In genomic region chr7:22640269-22640668, GRCh38 we compare ENCODE assay signal across 12 cellular contexts.
DNase-seq lines count a peak whose midpoint lies in the region; ATAC-seq and TF ChIP-seq lines count a peak whose summit lies in the region.
"Had no signal": no experiment of that assay in that cellular context is flagged by ENCODE, and none has a peak within 500 bp of the region (broad histone marks: within the 10 kb centered on the region; RNA-seq: fewer than 3 reads in every experiment).

No MANE protein-coding gene starts in this region.

- H3K79me2 ChIP-seq in trophoblast cell (ENCODE audit: control insufficient read depth, insufficient read depth, low read length, poor library complexity): no peaks in the 10 kb centered on the region

- H3K4me2 ChIP-seq in trophoblast cell (ENCODE audit: low read length): no peak overlapping the region

- no peak overlapping the region for H4K12ac ChIP-seq in trophoblast cell (ENCODE audit: low read depth, low read length)

- no peaks in the 10 kb centered on the region for H3K79me1 ChIP-seq in trophoblast cell (ENCODE audit: low read length)

- no peak overlapping the region for H3K14ac ChIP-seq in trophoblast cell (ENCODE audit: low read length)

- peaks cover 23% of the 10 kb centered on the region for H3K36me3 Mint-ChIP-seq in activated naive CD4-positive, alpha-beta T cell treated with anti-CD3 and anti-CD28 coated beads, Interleukin-2, amount 10 ng/mL, durations not matched to agents 7 days and 5 days

- H3K4me3 Mint-ChIP-seq in activated naive CD4-positive, alpha-beta T cell treated with anti-CD3 and anti-CD28 coated beads, Interleukin-2, amount 10 ng/mL, durations not matched to agents 7 days and 5 days: no peak overlapping the region
- H3K4me3 Mint-ChIP-seq: nephron had no signal

- peak; percentile 61 for DNase-seq in activated naive CD4-positive, alpha-beta T cell treated with anti-CD3 and anti-CD28 coated beads, Interleukin-2, amount 10 ng/mL, durations not matched to agents 7 days and 5 days
- no peak for DNase-seq in cerebellar nuclear complex (lab: John Stamatoyannopoulos, UW)
- DNase-seq in H7: no peak
- DNase-seq in heart right ventricle: no peak
- DNase-seq in trophoblast cell: no peak
- DNase-seq: NCI-H526 had no signal

- no peak overlapping the region for H3K4me3 ChIP-seq in H7 (ENCODE audit: insufficient read depth, low read depth, low read length)
- H3K4me3 ChIP-seq in heart right ventricle: no peak overlapping the region
- no peak overlapping the region for H3K4me3 ChIP-seq in trophoblast cell (ENCODE audit: low read depth, low read length)
- H3K4me3 ChIP-seq: breast epithelium, gastroesophageal sphincter had no signal

- ATAC-seq in GM18511 (IDR thresholded peaks at IDR 0.05; ENCODE audit: unreplicated experiment) (peak; percentile 99), GM21367 (IDR thresholded peaks at IDR 0.05; ENCODE audit: unreplicated experiment) (peak; percentile 93), HG03103 (IDR thresholded peaks at IDR 0.05; ENCODE audit: low read depth, unreplicated experiment) (peak; percentile 96), heart right ventricle (no peak)
- ATAC-seq: gastroesophageal sphincter had no signal

- no peak overlapping the region for H2BK120ac ChIP-seq in trophoblast cell (ENCODE audit: insufficient read depth, low read length, poor library complexity)

- no peak overlapping the region for H2BK5ac ChIP-seq in trophoblast cell (ENCODE audit: low read depth, low read length, poor library complexity)

- H3K9me3 ChIP-seq in heart right ventricle (peaks cover 0 to 45% (median 18%) of the 10 kb centered on the region in 11 donors), trophoblast cell (ENCODE audit: insufficient read depth, low read depth, low read length) (no peaks in the 10 kb centered on the region)

- no peaks in the 10 kb centered on the region for H3K27me3 Mint-ChIP-seq in activated naive CD4-positive, alpha-beta T cell treated with anti-CD3 and anti-CD28 coated beads, Interleukin-2, amount 10 ng/mL, durations not matched to agents 7 days and 5 days

- no peak overlapping the region for H3K4ac ChIP-seq in trophoblast cell (ENCODE audit: low read depth, low read length)

- no peak overlapping the region for H3K9ac ChIP-seq in trophoblast cell (ENCODE audit: low read length)

- no peaks in the 10 kb centered on the region for H3K36me3 ChIP-seq in H7 (replicated peaks; ENCODE audit: control insufficient read depth, insufficient read depth, low read length)
- no peaks in the 10 kb centered on the region for H3K36me3 ChIP-seq in heart right ventricle
- no peaks in the 10 kb centered on the region for H3K36me3 ChIP-seq in trophoblast cell (ENCODE audit: control insufficient read depth in 1 of 2, insufficient read depth in 2 of 2, low read length in 2 of 2)
- H3K36me3 ChIP-seq: breast epithelium, gastroesophageal sphincter had no signal

- no peak overlapping the region for H2BK12ac ChIP-seq in trophoblast cell (ENCODE audit: low read length)

- H3K4me1 ChIP-seq in heart right ventricle (no peaks in the 10 kb centered on the region), trophoblast cell (ENCODE audit: control insufficient read depth in 1 of 2, insufficient read depth in 2 of 2, low read length in 2 of 2) (no peaks in the 10 kb centered on the region)
- H3K4me1 ChIP-seq: breast epithelium had no signal

- peaks cover 20% of the 10 kb centered on the region for H3K9me3 Mint-ChIP-seq in activated naive CD4-positive, alpha-beta T cell treated with anti-CD3 and anti-CD28 coated beads, Interleukin-2, amount 10 ng/mL, durations not matched to agents 7 days and 5 days

- no peak overlapping the region for H2AK5ac ChIP-seq in trophoblast cell (ENCODE audit: low read length)

- H3K27ac Mint-ChIP-seq in activated naive CD4-positive, alpha-beta T cell treated with anti-CD3 and anti-CD28 coated beads, Interleukin-2, amount 10 ng/mL, durations not matched to agents 7 days and 5 days: peak overlapping the region; percentile 74
- H3K27ac Mint-ChIP-seq: nephron had no signal

- 95 to 97% methylated on average over 8 of the region's 8 CpGs for WGBS in heart right ventricle, 2 donors
- WGBS in trophoblast cell (ENCODE audit: extremely low coverage, insufficient coverage, insufficient read length): no CpG with 5 or more reads among the region's 8 CpGs

- no peaks in the 10 kb centered on the region for H3K27me3 ChIP-seq in H7 (ENCODE audit: control insufficient read depth, insufficient read depth, low read length)
- no peaks in the 10 kb centered on the region for H3K27me3 ChIP-seq in heart right ventricle
- no peaks in the 10 kb centered on the region for H3K27me3 ChIP-seq in trophoblast cell (ENCODE audit: insufficient read depth, low read length)
- H3K27me3 ChIP-seq: breast epithelium, gastroesophageal sphincter had no signal

- H3K18ac ChIP-seq in trophoblast cell (ENCODE audit: low read length): no peak overlapping the region

- no peak overlapping the region for H3K27ac ChIP-seq in heart right ventricle
- no peak overlapping the region for H3K27ac ChIP-seq in trophoblast cell (ENCODE audit: low read depth, low read length)
- H3K27ac ChIP-seq: breast epithelium, gastroesophageal sphincter had no signal

- H4K8ac ChIP-seq in trophoblast cell (ENCODE audit: low read depth, low read length): no peak overlapping the region

- no peak overlapping the region for H4K91ac ChIP-seq in trophoblast cell (ENCODE audit: low read depth, low read length)

- H2AFZ ChIP-seq in trophoblast cell (ENCODE audit: insufficient read depth, low read length, poor library complexity): no peak overlapping the region

- H3K23ac ChIP-seq in trophoblast cell (ENCODE audit: low read length): no peak overlapping the region

- H3K4me1 Mint-ChIP-seq in activated naive CD4-positive, alpha-beta T cell treated with anti-CD3 and anti-CD28 coated beads, Interleukin-2, amount 10 ng/mL, durations not matched to agents 7 days and 5 days: peaks cover 25% of the 10 kb centered on the region
- H3K4me1 Mint-ChIP-seq: nephron had no signal

- CTCF ChIA-PET in activated naive CD4-positive, alpha-beta T cell treated with anti-CD3 and anti-CD28 coated beads, Interleukin-2, amount 10 ng/mL, durations not matched to agents 7 days and 5 days (lab: Charles Lee): interaction anchor here (0.6 to 0.7 kb wide), 2 partner anchors 61 to 87 kb away, joined by 3 read pairs; partner anchors contain the start of gene IL6

- TF ChIP-seq CTCF in heart right ventricle (IDR thresholded peaks at IDR 0.05): no peak

- intact Hi-C loops in heart right ventricle (cut with DNase I): no loop called here

Comparison
In these comparisons a context has a peak if more than half of its experiments do, and no peak if none do; other contexts are left out.
1. ATAC-seq: peak in GM18511 (single experiment), GM21367 (single experiment) and HG03103 (single experiment); none in heart right ventricle (0 of 8).